Comparison of ENCODE assay signal across 31 cellular contexts in genomic region chr6:77106992-77107391, GRCh38.
A peak's percentile ranks its signal among the peaks of the same experiment; 100 is the strongest.
DNase-seq lines count a peak whose midpoint lies in the region; ATAC-seq, FAIRE-seq and TF ChIP-seq lines count a peak whose summit lies in the region.
"Had no signal": no experiment of that assay in that cellular context is flagged by ENCODE, and none has a peak within 500 bp of the region (broad histone marks: within the 10 kb centered on the region; RNA-seq: fewer than 3 reads in every experiment).

No MANE protein-coding gene starts in this region.

- H2BK5ac ChIP-seq in mesendoderm (ENCODE audit: low read length): no peak overlapping the region

- no peak for TF ChIP-seq EP300 in GM12878 (IDR thresholded peaks at IDR 0.05; ENCODE audit: borderline replicate concordance in 1 of 2, control insufficient read depth in 1 of 2, low read depth in 2 of 2, low read length in 2 of 2)

- no peaks in the 10 kb centered on the region for H3K9me3 ChIP-seq in GM12878 (replicated peaks; ENCODE audit: control insufficient read depth, insufficient read depth, low read length)
- H3K9me3 ChIP-seq: MG63, thyroid gland, vagina had no signal

- H3K4me2 ChIP-seq in GM12878 (ENCODE audit: control insufficient read depth, insufficient read depth): no peak overlapping the region
- H3K4me2 ChIP-seq in mesendoderm (ENCODE audit: low read length): no peak overlapping the region

- RAD21 ChIA-PET in GM12878 (lab: Charles Lee; ENCODE audit: unreplicated experiment): no interaction called here

- TF ChIP-seq CTCF in GM12878 (IDR thresholded peaks at IDR 0.05 in 2 of 3, conservative IDR thresholded peaks at IDR 0.05 in 1 of 3; ENCODE audit: control insufficient read depth in 2 of 3, extremely low read depth in 1 of 3, insufficient read depth in 1 of 3, low read depth in 3 of 3, low read length in 3 of 3): no peak
- no peak for TF ChIP-seq CTCF in chondrocyte (IDR thresholded peaks at IDR 0.05)
- no peak for TF ChIP-seq CTCF in endothelial cell (IDR thresholded peaks at IDR 0.05; ENCODE audit: unreplicated experiment)

- BruUV-seq in GM12878 (replicated peaks; lab: Mats Ljungman, UMichigan): no TSS peak

- TF ChIP-seq POLR2A in GM12878 (IDR thresholded peaks at IDR 0.05; ENCODE audit: low read depth, low read length): no peak

- no peak overlapping the region for H4K8ac ChIP-seq in mesendoderm (ENCODE audit: low read depth, low read length)

- in situ Hi-C loops in GM12878 (cut with MboI): no loop called here

- no peak overlapping the region for H3K4ac ChIP-seq in mesendoderm (ENCODE audit: low read depth, low read length)

- no peak for TF ChIP-seq RAD21 in GM12878 (IDR thresholded peaks at IDR 0.05; ENCODE audit: insufficient read depth, low read depth, low read length)

- H3K79me2 ChIP-seq in GM12878 (ENCODE audit: control insufficient read depth, insufficient read depth, low read length) (no peaks in the 10 kb centered on the region), mesendoderm (ENCODE audit: control insufficient read depth, insufficient read depth, low read length) (no peaks in the 10 kb centered on the region)

- H3K27ac Mint-ChIP-seq in chondrocyte (ENCODE audit: unreplicated experiment): no peak overlapping the region
- no peak overlapping the region for H3K27ac Mint-ChIP-seq in endothelial cell (ENCODE audit: unreplicated experiment)
- H3K27ac Mint-ChIP-seq: activated CD8-positive, alpha-beta T cell treated with anti-CD3 and anti-CD28 coated beads, Interleukin-2, amount 10 ng/mL, durations not matched to agents 7 days and 5 days; CD4-positive, alpha-beta T cell; HFFc6; mesothelial cell of epicardium; naive thymus-derived CD4-positive, alpha-beta T cell; T-helper 2 cell treated with Interferon-gamma antibody and Interleukin-4, amounts not matched to agents 5 μg/mL and 100 μg/mL, for 36 hours had no signal

- H3K4me3 ChIP-seq in GM12878: no peak overlapping the region
- no peak overlapping the region for H3K4me3 ChIP-seq in mesendoderm (ENCODE audit: low read length)
- H3K4me3 ChIP-seq: left ventricle myocardium inferior, MG63, thyroid gland, vagina had no signal

- H3K18ac ChIP-seq in mesendoderm (ENCODE audit: low read length): no peak overlapping the region

- H3K23ac ChIP-seq in mesendoderm (ENCODE audit: low read length): no peak overlapping the region

- H4K20me1 ChIP-seq in GM12878 (ENCODE audit: control insufficient read depth, insufficient read depth): no peaks in the 10 kb centered on the region

- POLR2A ChIA-PET in GM12878 (lab: Charles Lee): no interaction called here

- no peak overlapping the region for H2AFZ ChIP-seq in GM12878 (ENCODE audit: control insufficient read depth, low read depth, low read length)

- no peak for FAIRE-seq in GM12878 (lab: Jason Lieb, UNC)
- FAIRE-seq: D721Med, HTR-8/SVneo had no signal

- no peaks in the 10 kb centered on the region for H3K79me1 ChIP-seq in mesendoderm (ENCODE audit: low read length)

- H3K4me3 Mint-ChIP-seq in chondrocyte (ENCODE audit: unreplicated experiment): no peak overlapping the region
- H3K4me3 Mint-ChIP-seq in endothelial cell (ENCODE audit: unreplicated experiment): no peak overlapping the region
- H3K4me3 Mint-ChIP-seq: activated CD8-positive, alpha-beta T cell treated with anti-CD3 and anti-CD28 coated beads, Interleukin-2, amount 10 ng/mL, durations not matched to agents 7 days and 5 days; CD4-positive, alpha-beta T cell; HFFc6; mesothelial cell of epicardium; naive thymus-derived CD4-positive, alpha-beta T cell; T-helper 2 cell treated with Interferon-gamma antibody and Interleukin-4, amounts not matched to agents 5 μg/mL and 100 μg/mL, for 36 hours had no signal

- WGBS in GM12878 (ENCODE audit: insufficient coverage, insufficient replicate concordance, low lambda C conversion rate, missing lambda C conversion rate): 10% methylated on average over 4 of the region's 4 CpGs
- no CpG with 5 or more reads among the region's 4 CpGs for WGBS in mesendoderm (ENCODE audit: extremely low coverage, insufficient coverage, low lambda C conversion rate)

- SMC1A ChIA-PET in GM12878 (lab: Charles Lee; ENCODE audit: uncharacterized antibody, unreplicated experiment): interaction anchor here (0.7 to 3.7 kb wide), 3 partner anchors 13 to 99 kb away, joined by 3 to 25 read pairs (median 5); no protein-coding TSS in a partner anchor

- H3K36me3 Mint-ChIP-seq in chondrocyte (ENCODE audit: low read depth) (no peaks in the 10 kb centered on the region), endothelial cell (ENCODE audit: low read depth, unreplicated experiment) (no peaks in the 10 kb centered on the region)
- H3K36me3 Mint-ChIP-seq: mesothelial cell of epicardium had no signal

- H3K56ac ChIP-seq in mesendoderm (ENCODE audit: low read length): no peak overlapping the region

- ATAC-seq in GM18520 (IDR thresholded peaks at IDR 0.05; ENCODE audit: unreplicated experiment): peak; percentile 82
- ATAC-seq in HG02798 (IDR thresholded peaks at IDR 0.05; ENCODE audit: poor library complexity, unreplicated experiment): peak; percentile 56
- ATAC-seq in GM12878: peak; percentile 99
- ATAC-seq: activated CD8-positive, alpha-beta T cell treated with anti-CD3 and anti-CD28 coated beads, Interleukin-2, amount 10 ng/mL, durations not matched to agents 7 days and 5 days; naive thymus-derived CD4-positive, alpha-beta T cell; PC-3; Right ventricle myocardium inferior; sciatic nerve had no signal

- H2AK5ac ChIP-seq in mesendoderm (ENCODE audit: low read length): no peak overlapping the region

- H3K27me3 Mint-ChIP-seq in chondrocyte (ENCODE audit: low read depth) (peaks cover 8% of the 10 kb centered on the region), endothelial cell (ENCODE audit: unreplicated experiment) (no peaks in the 10 kb centered on the region)
- H3K27me3 Mint-ChIP-seq: CD4-positive, alpha-beta T cell; naive thymus-derived CD4-positive, alpha-beta T cell had no signal

- H2BK120ac ChIP-seq in mesendoderm (ENCODE audit: low read depth, low read length): no peak overlapping the region

- H3K27ac ChIP-seq in GM12878 (ENCODE audit: control insufficient read depth, insufficient read depth) (no peak overlapping the region), mesendoderm (ENCODE audit: low read depth, low read length) (no peak overlapping the region)
- H3K27ac ChIP-seq: brain microvascular endothelial cell, left ventricle myocardium inferior, thyroid gland, vagina had no signal

- no peaks in the 10 kb centered on the region for H3K27me3 ChIP-seq in GM12878 (replicated peaks in 1 of 2; ENCODE audit: control insufficient read depth in 2 of 2, insufficient read depth in 2 of 2, low read length in 1 of 2)
- H3K27me3 ChIP-seq in mesendoderm (ENCODE audit: insufficient read depth, low read length, poor library complexity): no peaks in the 10 kb centered on the region
- H3K27me3 ChIP-seq: brain microvascular endothelial cell, MG63, thyroid gland, vagina had no signal

- H3K9ac ChIP-seq in GM12878 (ENCODE audit: control insufficient read depth, insufficient read depth, low read length): no peak overlapping the region
- no peak overlapping the region for H3K9ac ChIP-seq in mesendoderm (ENCODE audit: low read length)

- no peak overlapping the region for H2BK15ac ChIP-seq in mesendoderm (replicated peaks; ENCODE audit: low read depth)

- intact Hi-C loops in GM12878 (cut with micrococcal nuclease; ENCODE audit: unreplicated experiment): no loop called here

- no peak overlapping the region for H4K5ac ChIP-seq in mesendoderm (ENCODE audit: low read length)

- H3K4me1 Mint-ChIP-seq in chondrocyte (ENCODE audit: low read depth): no peaks in the 10 kb centered on the region
- no peaks in the 10 kb centered on the region for H3K4me1 Mint-ChIP-seq in endothelial cell (ENCODE audit: unreplicated experiment)
- H3K4me1 Mint-ChIP-seq: mesothelial cell of epicardium; naive thymus-derived CD4-positive, alpha-beta T cell had no signal

- H3K4me1 ChIP-seq in GM12878 (ENCODE audit: control insufficient read depth, insufficient read depth, low read length): no peaks in the 10 kb centered on the region
- no peaks in the 10 kb centered on the region for H3K4me1 ChIP-seq in mesendoderm (ENCODE audit: control insufficient read depth, low read depth, low read length)
- H3K4me1 ChIP-seq: left ventricle myocardium inferior, thyroid gland, vagina had no signal

- CTCF ChIA-PET in GM12878 (lab: Yijun Ruan, JAX): interaction anchor here (1.7 kb wide), 1 partner anchor 9 kb away, joined by 3 read pairs; no protein-coding TSS in a partner anchor

- no peak for DNase-seq in GM12878 (ENCODE audit: low read depth, low spot score)
- DNase-seq in mesendoderm: peak; percentile 43
- DNase-seq in chondrocyte (ENCODE audit: low spot score): no peak
- DNase-seq in activated gamma-delta T cell treated with Interleukin-2 at 50 U/mL for 16 hours: no peak
- DNase-seq in EL: no peak
- no peak for DNase-seq in endothelial cell (ENCODE audit: low spot score)
- DNase-seq: activated CD8-positive, alpha-beta T cell treated with anti-CD3 and anti-CD28 coated beads, Interleukin-2, amount 10 ng/mL, durations not matched to agents 7 days and 5 days; activated naive CD4-positive, alpha-beta T cell treated with anti-CD3 and anti-CD28 coated beads, Interleukin-2, amount 50 U/mL, for 16 hours; amniotic stem cell; brain microvascular endothelial cell; CD4-positive, alpha-beta T cell; head of caudate nucleus; HFFc6; left ventricle myocardium inferior; MG63; naive thymus-derived CD4-positive, alpha-beta T cell; NCI-H2029; NCI-H2227 treated with DMSO at 0.1 percent for 48 hours; NCI-H526 treated with DMSO at 0.1 percent for 48 hours; PC-3; stimulated activated CD4-positive, alpha-beta T cell treated with anti-CD3 and anti-CD28 coated beads, Interleukin-4, amount 100 ng/mL, for 1 hour; thyroid gland had no signal

- H3K36me3 ChIP-seq in GM12878 (ENCODE audit: control insufficient read depth in 2 of 2, insufficient read depth in 2 of 2, low read length in 1 of 2) (no peaks in the 10 kb centered on the region), mesendoderm (ENCODE audit: control insufficient read depth, insufficient read depth, low read length) (no peaks in the 10 kb centered on the region)
- H3K36me3 ChIP-seq: brain microvascular endothelial cell, left ventricle myocardium inferior, MG63, thyroid gland, vagina had no signal

- H3K9me3 Mint-ChIP-seq in chondrocyte (ENCODE audit: low read depth) (peaks cover 5% of the 10 kb centered on the region), endothelial cell (ENCODE audit: unreplicated experiment) (peaks cover 1% of the 10 kb centered on the region)
- H3K9me3 Mint-ChIP-seq: HFFc6 had no signal

TF ChIP-seq in GM12878, 131 proteins besides CTCF, POLR2A, EP300 and RAD21 (continues in another document):
- TF ChIP-seq SIX5 (IDR thresholded peaks at IDR 0.05; ENCODE audit: low read depth, low read length, severe bottlenecking): no peak
- TF ChIP-seq IKZF1 (conservative IDR thresholded peaks at IDR 0.05): no peak
- no peak for TF ChIP-seq MXI1 (IDR thresholded peaks at IDR 0.05; ENCODE audit: low read depth, low read length)
- TF ChIP-seq MEF2B (IDR thresholded peaks at IDR 0.05; ENCODE audit: partially characterized antibody, poor library complexity, severe bottlenecking): peak; percentile 31
